30 cellular contexts compared by ENCODE assay signal in genomic region chr1:156937883-156938282, GRCh38. TPM values are rescaled to one million over a fixed set of nuclear protein-coding genes. Genes with fewer than 3 reads are reported as not detected.
"Had no signal": no experiment of that assay in that cellular context is flagged by ENCODE, and none has a peak within 500 bp of the region (broad histone marks: within the 10 kb centered on the region; RNA-seq: fewer than 3 reads in every experiment).

No MANE protein-coding gene starts in this region.

- H3K27me3 Mint-ChIP-seq: activated CD4-positive, alpha-beta T cell treated with anti-CD3 and anti-CD28 coated beads for 36 hours; activated CD4-positive, alpha-beta T cell treated with anti-CD3 and anti-CD28 coated beads, Interleukin-2, amount 10 ng/mL, durations not matched to agents 7 days and 5 days; brain had no signal

- H3K4me3 Mint-ChIP-seq: activated CD4-positive, alpha-beta T cell treated with anti-CD3 and anti-CD28 coated beads for 36 hours; activated CD4-positive, alpha-beta T cell treated with anti-CD3 and anti-CD28 coated beads, Interleukin-2, amount 10 ng/mL, durations not matched to agents 7 days and 5 days; activated CD8-positive, alpha-beta T cell treated with anti-CD3 and anti-CD28 coated beads, Interleukin-2, amount 10 ng/mL, durations not matched to agents 7 days and 5 days; activated naive CD4-positive, alpha-beta T cell treated with anti-CD3 and anti-CD28 coated beads for 36 hours; activated T-cell treated with anti-CD3 and anti-CD28 coated beads, Interleukin-2, amount 50 U/mL, for 24 hours; brain; T-helper 1 cell treated with Interleukin-12 subunit alpha and Interleukin-12 subunit beta and Interleukin-4 antibody, amounts not matched to agents 30 μg/mL and 1 μg/mL, for 36 hours; T-helper 2 cell treated with Interferon-gamma antibody and Interleukin-4, amounts not matched to agents 5 μg/mL and 100 μg/mL, for 36 hours; WTC11 had no signal

- H3K36me3 Mint-ChIP-seq: activated naive CD4-positive, alpha-beta T cell treated with anti-CD3 and anti-CD28 coated beads, Interleukin-2, amount 50 U/mL, for 72 hours had no signal

- ATAC-seq: activated CD4-positive, alpha-beta T cell treated with anti-CD3 and anti-CD28 coated beads for 36 hours; activated CD4-positive, CD25-positive, alpha-beta regulatory T cell treated with anti-CD3 and anti-CD28 coated beads, Interleukin-2, amount 50 U/mL, for 24 hours; activated CD8-positive, alpha-beta T cell treated with anti-CD3 and anti-CD28 coated beads, Interleukin-2, amount 10 ng/mL, durations not matched to agents 7 days and 5 days; activated naive CD4-positive, alpha-beta T cell treated with anti-CD3 and anti-CD28 coated beads, Interleukin-2, amount 50 U/mL, for 72 hours; K562; Panc1; WTC11 had no signal

- H3K9me3 Mint-ChIP-seq: activated CD4-positive, alpha-beta T cell treated with anti-CD3 and anti-CD28 coated beads, Interleukin-2, amount 10 ng/mL, durations not matched to agents 7 days and 5 days; activated naive CD4-positive, alpha-beta T cell treated with anti-CD3 and anti-CD28 coated beads for 36 hours; activated naive CD4-positive, alpha-beta T cell treated with anti-CD3 and anti-CD28 coated beads, Interleukin-2, amount 50 U/mL, for 72 hours; activated T-cell treated with anti-CD3 and anti-CD28 coated beads, Interleukin-2, amount 50 U/mL, for 24 hours; brain; T-helper 1 cell treated with Interleukin-12 subunit alpha and Interleukin-12 subunit beta and Interleukin-4 antibody, amounts not matched to agents 30 μg/mL and 1 μg/mL, for 36 hours; T-helper 2 cell treated with Interferon-gamma antibody and Interleukin-4, amounts not matched to agents 5 μg/mL and 100 μg/mL, for 36 hours; WTC11 had no signal

- H3K4me1 Mint-ChIP-seq: activated CD4-positive, alpha-beta T cell treated with anti-CD3 and anti-CD28 coated beads for 36 hours; activated CD4-positive, alpha-beta T cell treated with anti-CD3 and anti-CD28 coated beads, Interleukin-2, amount 10 ng/mL, durations not matched to agents 7 days and 5 days had no signal

- DNase-seq: activated CD4-positive, alpha-beta T cell treated with anti-CD3 and anti-CD28 coated beads for 36 hours; activated CD4-positive, alpha-beta T cell treated with anti-CD3 and anti-CD28 coated beads, Interleukin-2, amount 10 ng/mL, durations not matched to agents 7 days and 5 days; activated CD4-positive, alpha-beta T cell treated with anti-CD3 and anti-CD28 coated beads, Interleukin-2, amount 50 U/mL, for 48 hours; activated CD8-positive, alpha-beta T cell treated with anti-CD3 and anti-CD28 coated beads, Interleukin-2, amount 10 ng/mL, durations not matched to agents 7 days and 5 days; activated gamma-delta T cell treated with Interleukin-2 at 50 U/mL for 16 hours; activated naive CD4-positive, alpha-beta T cell treated with anti-CD3 and anti-CD28 coated beads for 36 hours; activated T-cell treated with anti-CD3 and anti-CD28 coated beads, Interleukin-2, amount 50 U/mL, for 24 hours; caudate nucleus; NCI-H1092 treated with DMSO at 0.1 percent for 48 hours; NCI-H146; NCI-H1930; NCI-H2081 treated with DMSO at 0.1 percent for 48 hours; NCI-H2171 treated with DMSO at 0.1 percent for 48 hours; NCI-H2227 treated with DMSO at 0.1 percent for 48 hours; NCI-H446; NCI-H524 treated with DMSO at 0.1 percent for 48 hours; SHP77; SK-N-SH had no signal

- H3K27ac Mint-ChIP-seq: activated CD4-positive, alpha-beta T cell treated with anti-CD3 and anti-CD28 coated beads for 36 hours; activated CD4-positive, alpha-beta T cell treated with anti-CD3 and anti-CD28 coated beads, Interleukin-2, amount 10 ng/mL, durations not matched to agents 7 days and 5 days; activated CD8-positive, alpha-beta T cell treated with anti-CD3 and anti-CD28 coated beads, Interleukin-2, amount 10 ng/mL, durations not matched to agents 7 days and 5 days; activated naive CD4-positive, alpha-beta T cell treated with anti-CD3 and anti-CD28 coated beads for 36 hours; activated T-cell treated with anti-CD3 and anti-CD28 coated beads, Interleukin-2, amount 50 U/mL, for 24 hours; brain; T-helper 1 cell treated with Interleukin-12 subunit alpha and Interleukin-12 subunit beta and Interleukin-4 antibody, amounts not matched to agents 30 μg/mL and 1 μg/mL, for 36 hours; T-helper 2 cell treated with Interferon-gamma antibody and Interleukin-4, amounts not matched to agents 5 μg/mL and 100 μg/mL, for 36 hours; WTC11 had no signal

RNA-seq across cellular contexts. Expression of gene LRRC71, which starts 17.5 kb away (rescaled TPM):
- total RNA-seq: activated CD4-positive, alpha-beta T cell treated with anti-CD3 and anti-CD28 coated beads for 36 hours; activated CD4-positive, alpha-beta T cell treated with anti-CD3 and anti-CD28 coated beads, Interleukin-2, amount 10 ng/mL, durations not matched to agents 7 days and 5 days; activated CD8-positive, alpha-beta T cell treated with anti-CD3 and anti-CD28 coated beads, Interleukin-2, amount 10 ng/mL, durations not matched to agents 7 days and 5 days; activated naive CD4-positive, alpha-beta T cell treated with anti-CD3 and anti-CD28 coated beads for 36 hours; activated naive CD4-positive, alpha-beta T cell treated with anti-CD3 and anti-CD28 coated beads, Interleukin-2, amount 50 U/mL, for 72 hours; bronchial epithelial cell; M059J; RPMI7951; SJSA1 had no signal

RNA-seq across cellular contexts. Expression of gene PEAR1, which starts 44.4 kb away (rescaled TPM):
- total RNA-seq: activated CD4-positive, alpha-beta T cell treated with anti-CD3 and anti-CD28 coated beads for 36 hours; activated naive CD4-positive, alpha-beta T cell treated with anti-CD3 and anti-CD28 coated beads for 36 hours; RPMI7951 had no signal
